In the genomic region with DNA sequence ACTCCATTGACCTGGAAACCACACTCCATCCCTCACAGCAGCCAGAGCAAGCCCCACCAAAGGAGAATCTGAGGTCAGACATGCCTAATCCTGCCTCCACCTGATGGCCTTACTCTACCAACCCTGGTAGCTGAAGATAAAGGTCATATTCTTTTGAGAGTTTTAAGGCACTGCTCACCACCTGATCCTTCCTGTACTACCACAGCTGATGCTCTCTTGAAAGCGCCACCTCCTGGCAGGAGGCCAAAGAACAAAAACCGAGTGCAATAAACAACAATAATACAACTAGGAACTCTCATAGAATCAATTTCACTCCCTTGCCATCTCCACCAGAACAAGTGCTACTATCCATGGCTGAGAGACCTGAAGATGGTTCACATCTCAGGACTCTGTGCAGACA, we compare ENCODE assay signal across 16 cellular contexts.
DNase-seq lines count a peak whose midpoint lies in the region; ATAC-seq and TF ChIP-seq lines count a peak whose summit lies in the region.
"Had no signal": no experiment of that assay in that cellular context is flagged by ENCODE, and none has a peak within 500 bp of the region (broad histone marks: within the 10 kb centered on the region; RNA-seq: fewer than 3 reads in every experiment).

No MANE protein-coding gene starts in this region.

- H3K79me2 ChIP-seq in OCI-LY7 (ENCODE audit: insufficient read depth, low read depth, low read length), result no peaks in the 10 kb centered on the region

- H3K27ac ChIP-seq in OCI-LY7 (ENCODE audit: low read depth, low read length, poor library complexity, severe bottlenecking) (no peak overlapping the region), substantia nigra (ENCODE audit: low read depth, low read length, poor library complexity, severe bottlenecking) (no peak overlapping the region)
- H3K27ac ChIP-seq: Peyer's patch, testis had no signal

- H4K20me1 ChIP-seq in OCI-LY7 (ENCODE audit: insufficient read depth, low read length), result no peaks in the 10 kb centered on the region

- POLR2A ChIA-PET in OCI-LY7 (lab: Charles Lee), result interaction anchor here (0.7 to 1.0 kb wide), 2 partner anchors 10 to 34 kb away, joined by 3 to 4 read pairs; no protein-coding TSS in a partner anchor

- H3K4me3 ChIP-seq in GM06990 (replicated peaks; ENCODE audit: low read depth, low read length), result no peak overlapping the region
- no peak overlapping the region for H3K4me3 ChIP-seq in OCI-LY7 (ENCODE audit: low read depth, low read length, poor library complexity, severe bottlenecking)
- H3K4me3 ChIP-seq: lung, Peyer's patch, testis had no signal

- no peak overlapping the region for H2AFZ ChIP-seq in OCI-LY7 (ENCODE audit: low read length)

- H3K4me2 ChIP-seq in OCI-LY7 (ENCODE audit: low read length), result no peak overlapping the region

- no peaks in the 10 kb centered on the region for H3K9me3 ChIP-seq in OCI-LY7 (ENCODE audit: low read length)
- H3K9me3 ChIP-seq: Peyer's patch, testis had no signal

- CTCF ChIA-PET in OCI-LY7 (lab: Charles Lee; ENCODE audit: unreplicated experiment), result no interaction called here

- peak; percentile 46 for ATAC-seq in GM18909 (IDR thresholded peaks at IDR 0.05; ENCODE audit: poor library complexity, unreplicated experiment)
- peak; percentile 53 for ATAC-seq in HG03025 (IDR thresholded peaks at IDR 0.05; ENCODE audit: low FRiP score, unreplicated experiment)
- ATAC-seq: activated CD4-positive, CD25-positive, alpha-beta regulatory T cell treated with anti-CD3 and anti-CD28 coated beads, Interleukin-2, amount 50 U/mL, for 24 hours had no signal

- intact Hi-C loops in OCI-LY7 (cut with micrococcal nuclease; ENCODE audit: unreplicated experiment), result no loop called here

- DNase-seq in GM06990 (ENCODE audit: extremely low read depth, insufficient read length) (no peak), OCI-LY7 (ENCODE audit: low spot score) (peak; percentile 4), occipital lobe (lab: John Stamatoyannopoulos, UW) (no peak), cortex of kidney (lab: John Stamatoyannopoulos, UW) (no peak), substantia nigra (lab: John Stamatoyannopoulos, UW) (no peak), iPS-NIHi11 (ENCODE audit: low spot score) (no peak)
- DNase-seq: activated T-cell treated with anti-CD3 and anti-CD28 coated beads for 4 hours, caudate nucleus, foreskin melanocyte, NCI-H524 treated with DMSO at 0.1 percent for 48 hours, Peyer's patch, testis had no signal

- TF ChIP-seq CTCF in GM06990 (IDR thresholded peaks at IDR 0.05; ENCODE audit: insufficient read depth, low read length, poor library complexity, severe bottlenecking), result peak; percentile 45
- TF ChIP-seq CTCF in OCI-LY7 (conservative IDR thresholded peaks at IDR 0.05; ENCODE audit: low read length), result peak; percentile 73

- no peaks in the 10 kb centered on the region for H3K9me2 ChIP-seq in OCI-LY7 (ENCODE audit: insufficient read depth, low read length)

- H3K36me3 ChIP-seq in GM06990 (ENCODE audit: control insufficient read depth, insufficient read depth, low read length), result no peaks in the 10 kb centered on the region
- H3K36me3 ChIP-seq in OCI-LY7 (ENCODE audit: insufficient read depth, low read length), result no peaks in the 10 kb centered on the region
- H3K36me3 ChIP-seq: Peyer's patch had no signal

- no peaks in the 10 kb centered on the region for H3K4me1 ChIP-seq in OCI-LY7 (ENCODE audit: insufficient read depth, low read length, poor library complexity, severe bottlenecking)
- H3K4me1 ChIP-seq: Peyer's patch, testis had no signal

- H3K27me3 ChIP-seq in GM06990 (replicated peaks; ENCODE audit: control insufficient read depth, insufficient read depth, low read length), result no peaks in the 10 kb centered on the region
- H3K27me3 ChIP-seq: Peyer's patch, testis had no signal

- no TSS peak for BruUV-seq in OCI-LY7 (replicated peaks; lab: Mats Ljungman, UMichigan)
